In genomic region chr2:197673142-197673541, GRCh38 we compare ENCODE assay signal across 15 cellular contexts. TPM values are rescaled to one million over a fixed set of nuclear protein-coding genes. Genes with fewer than 3 reads are reported as not detected.
DNase-seq lines count a peak whose midpoint lies in the region; ATAC-seq and TF ChIP-seq lines count a peak whose summit lies in the region.
"Had no signal": no experiment of that assay in that cellular context is flagged by ENCODE, and none has a peak within 500 bp of the region (broad histone marks: within the 10 kb centered on the region; RNA-seq: fewer than 3 reads in every experiment).

No MANE protein-coding gene starts in this region.

- peak overlapping the region; percentile 37 for H3K4me3 Mint-ChIP-seq in chondrocyte (ENCODE audit: unreplicated experiment)
- H3K4me3 Mint-ChIP-seq in activated T-helper 17 cell treated with anti-CD3 and anti-CD28 coated beads, Interleukin-2, amount 50 U/mL, for 72 hours = no peak overlapping the region
- H3K4me3 Mint-ChIP-seq: dendritic cell treated with granulocyte-macrophage colony-stimulating factor and Interleukin-4, amounts not matched to agents 40 ng/mL and 50 ng/mL, for 4 days had no signal

- H3K36me3 ChIP-seq in HUES64 (ENCODE audit: insufficient read depth, low read length) (no peaks in the 10 kb centered on the region), mesenchymal stem cell (ENCODE audit: control insufficient read depth in 1 of 2, insufficient read depth in 2 of 2, low read depth in 1 of 2, low read length in 2 of 2) (peaks cover 0 to 4% of the 10 kb centered on the region in 2 experiments)

- H3K9ac ChIP-seq in HUES64 (ENCODE audit: low read depth, low read length) (peak overlapping the region; percentile 19; the same call in 1 of the 2 replicates), mesenchymal stem cell (ENCODE audit: low read length) (peak overlapping the region; percentile 94)
- H3K9ac ChIP-seq: SK-N-SH had no signal

- H3K79me1 ChIP-seq in mesenchymal stem cell (replicated peaks; ENCODE audit: low read length, poor library complexity, severe bottlenecking) = peaks cover 18% of the 10 kb centered on the region

- no peak overlapping the region for H2BK120ac ChIP-seq in mesenchymal stem cell (ENCODE audit: low read depth, low read length)

- H4K8ac ChIP-seq in mesenchymal stem cell (ENCODE audit: low read length) = no peak overlapping the region

- H3K4me1 ChIP-seq in HUES64 (ENCODE audit: insufficient read depth, low read length) (peaks cover 45% of the 10 kb centered on the region), mesenchymal stem cell (ENCODE audit: control insufficient read depth, insufficient read depth, low read depth, low read length) (peaks cover 4% of the 10 kb centered on the region)

- H3K4me1 Mint-ChIP-seq in chondrocyte (ENCODE audit: low read depth) = peaks cover 67% of the 10 kb centered on the region
- no peaks in the 10 kb centered on the region for H3K4me1 Mint-ChIP-seq in activated T-helper 17 cell treated with anti-CD3 and anti-CD28 coated beads, Interleukin-2, amount 50 U/mL, for 72 hours
- H3K4me1 Mint-ChIP-seq: CD14-positive monocyte had no signal

- H3K18ac ChIP-seq in mesenchymal stem cell (ENCODE audit: low read depth in 1 of 2, low read length in 2 of 2) = no peak overlapping the region

- H4K91ac ChIP-seq in mesenchymal stem cell (ENCODE audit: low read length) = no peak overlapping the region

- H2BK5ac ChIP-seq in mesenchymal stem cell (ENCODE audit: low read depth, low read length, poor library complexity, severe bottlenecking) = no peak overlapping the region

- TF ChIP-seq CTCF in chondrocyte (IDR thresholded peaks at IDR 0.05) = no peak

- 71% methylated on average over 5 of the region's 5 CpGs for WGBS in HUES64
- 68% methylated on average over 5 of the region's 5 CpGs for WGBS in mesenchymal stem cell

- H3K9me3 ChIP-seq in HUES64 (ENCODE audit: insufficient read depth, low read depth, low read length) = no peaks in the 10 kb centered on the region
- no peaks in the 10 kb centered on the region for H3K9me3 ChIP-seq in mesenchymal stem cell (ENCODE audit: control insufficient read depth, low read length)
- H3K9me3 ChIP-seq: SK-N-SH had no signal

- peak overlapping the region; percentile 68 for H2AK5ac ChIP-seq in mesenchymal stem cell (ENCODE audit: low read length, severe bottlenecking)

- peak overlapping the region; percentile 28; the same call in 1 of the 2 replicates for H3K27ac ChIP-seq in HUES64 (ENCODE audit: low read depth, low read length)
- H3K27ac ChIP-seq in mesenchymal stem cell (ENCODE audit: low read length, poor library complexity, severe bottlenecking) = no peak overlapping the region
- H3K27ac ChIP-seq in substantia nigra (ENCODE audit: low read depth, low read length, poor library complexity, severe bottlenecking) = peak overlapping the region; percentile 97

- H3K27me3 ChIP-seq in HUES64 (ENCODE audit: insufficient read depth, low read length) = no peaks in the 10 kb centered on the region
- H3K27me3 ChIP-seq in mesenchymal stem cell (ENCODE audit: control insufficient read depth in 1 of 2, insufficient read depth in 1 of 2, low read length in 2 of 2) = no peaks in the 10 kb centered on the region

- H3K27ac Mint-ChIP-seq in chondrocyte (ENCODE audit: unreplicated experiment) = peak overlapping the region; percentile 0
- H3K27ac Mint-ChIP-seq in activated T-helper 17 cell treated with anti-CD3 and anti-CD28 coated beads, Interleukin-2, amount 50 U/mL, for 72 hours = no peak overlapping the region
- H3K27ac Mint-ChIP-seq: CD14-positive monocyte; dendritic cell treated with granulocyte-macrophage colony-stimulating factor and Interleukin-4, amounts not matched to agents 40 ng/mL and 50 ng/mL, for 4 days had no signal

- no peak overlapping the region for H2AFZ ChIP-seq in mesenchymal stem cell (ENCODE audit: low read depth, low read length)

- no peak overlapping the region for H3K23ac ChIP-seq in mesenchymal stem cell (ENCODE audit: low read length in 2 of 2)

- H3K9me3 Mint-ChIP-seq in chondrocyte (ENCODE audit: low read depth) = peaks cover 4% of the 10 kb centered on the region
- no peaks in the 10 kb centered on the region for H3K9me3 Mint-ChIP-seq in activated T-helper 17 cell treated with anti-CD3 and anti-CD28 coated beads, Interleukin-2, amount 50 U/mL, for 72 hours
- H3K9me3 Mint-ChIP-seq: dendritic cell treated with granulocyte-macrophage colony-stimulating factor and Interleukin-4, amounts not matched to agents 40 ng/mL and 50 ng/mL, for 4 days had no signal

- H2BK12ac ChIP-seq in mesenchymal stem cell (ENCODE audit: low read length in 2 of 2) = no peak overlapping the region

- ATAC-seq in HG03457 (IDR thresholded peaks at IDR 0.05; ENCODE audit: unreplicated experiment) = no peak
- ATAC-seq in HG03571 (IDR thresholded peaks at IDR 0.05; ENCODE audit: unreplicated experiment) = no peak
- no peak for ATAC-seq in HG02852 (IDR thresholded peaks at IDR 0.05; ENCODE audit: unreplicated experiment)
- ATAC-seq in activated T-helper 17 cell treated with anti-CD3 and anti-CD28 coated beads, Interleukin-2, amount 50 U/mL, for 72 hours (replicated peaks) = no peak

- H3K14ac ChIP-seq in mesenchymal stem cell (ENCODE audit: low read length in 2 of 2) = no peak overlapping the region

- H3K4me2 ChIP-seq in mesenchymal stem cell (ENCODE audit: low read length, poor library complexity, severe bottlenecking) = peak overlapping the region; percentile 38
- H3K4me2 ChIP-seq: SK-N-SH had no signal

- H3K4ac ChIP-seq in mesenchymal stem cell (ENCODE audit: low read depth in 1 of 2, low read length in 2 of 2) = no peak overlapping the region

- H3K4me3 ChIP-seq in HUES64 (ENCODE audit: low read length) (peak overlapping the region; percentile 11; the same call in 1 of the 2 replicates), mesenchymal stem cell (ENCODE audit: insufficient read depth in 1 of 2, low read depth in 1 of 2, low read length in 2 of 2) (no peak overlapping the region)

- no peak overlapping the region for H2BK15ac ChIP-seq in mesenchymal stem cell (ENCODE audit: low read depth, poor library complexity, severe bottlenecking)

- H3K36me3 Mint-ChIP-seq in chondrocyte (ENCODE audit: low read depth) = peaks cover 7% of the 10 kb centered on the region
- H3K36me3 Mint-ChIP-seq in activated T-helper 17 cell treated with anti-CD3 and anti-CD28 coated beads, Interleukin-2, amount 50 U/mL, for 72 hours (ENCODE audit: low read depth) = no peaks in the 10 kb centered on the region
- H3K36me3 Mint-ChIP-seq: CD14-positive monocyte had no signal

- no peaks in the 10 kb centered on the region for H3K27me3 Mint-ChIP-seq in chondrocyte (ENCODE audit: low read depth)
- peaks cover 14% of the 10 kb centered on the region for H3K27me3 Mint-ChIP-seq in activated T-helper 17 cell treated with anti-CD3 and anti-CD28 coated beads, Interleukin-2, amount 50 U/mL, for 72 hours

- DNase-seq in chondrocyte (ENCODE audit: low spot score) (no peak), mesenchymal stem cell (no peak), substantia nigra (lab: John Stamatoyannopoulos, UW) (peak in 13 of 49 donors; percentile 1 to 16 (median 7))
- DNase-seq: activated naive CD4-positive, alpha-beta T cell treated with anti-CD3 and anti-CD28 coated beads, Interleukin-2, amount 50 U/mL, for 16 hours; foreskin melanocyte; GF-D8; SK-N-SH had no signal

RNA-seq across cellular contexts. Expression of gene RFTN2, which starts 2.2 kb away (rescaled TPM):
- 3.3 TPM for polyA plus RNA-seq in HUES64 (2013, experiment 1 of 2)
- polyA plus RNA-seq in HUES64 (2013, experiment 2 of 2) = 6.5 TPM
- 11.5 to 28.5 TPM (median 13.6 TPM) in 3 replicates for total RNA-seq in chondrocyte
- polyA plus RNA-seq in mesenchymal stem cell (2013, experiment 1 of 2) = 8.8 TPM
- polyA plus RNA-seq in mesenchymal stem cell (2013, experiment 2 of 2) = 9.7 TPM
- under 1 TPM; 0.17 to 0.29 TPM for total RNA-seq in activated T-helper 17 cell treated with anti-CD3 and anti-CD28 coated beads, Interleukin-2, amount 50 U/mL, for 72 hours
- total RNA-seq: M059J had no signal

RNA-seq across cellular contexts. Expression of gene MARS2, which starts 32.0 kb away (rescaled TPM):
- polyA plus RNA-seq in HUES64 (2013, experiment 1 of 2) = 14.8 TPM
- polyA plus RNA-seq in HUES64 (2013, experiment 2 of 2) = 14.2 TPM
- total RNA-seq in chondrocyte = 2.9 to 4.0 TPM (median 3.1 TPM) in 3 replicates
- polyA plus RNA-seq in mesenchymal stem cell (2013, experiment 1 of 2) = 2.8 TPM
- 2.7 TPM for polyA plus RNA-seq in mesenchymal stem cell (2013, experiment 2 of 2)
- 10 to 100 TPM in 1 of 2 donors, 1 to 10 TPM in 1; 9.4 to 20.6 TPM for total RNA-seq in activated T-helper 17 cell treated with anti-CD3 and anti-CD28 coated beads, Interleukin-2, amount 50 U/mL, for 72 hours
